Comparison of ENCODE assay signal across 8 cellular contexts in genomic region chr1:232952514-232953175, GRCh38. TPM values are rescaled to one million over a fixed set of nuclear protein-coding genes. Genes with fewer than 3 reads are reported as not detected.
A peak's percentile ranks its signal among the peaks of the same experiment; 100 is the strongest.
DNase-seq lines count a peak whose midpoint lies in the region; ATAC-seq and TF ChIP-seq lines count a peak whose summit lies in the region.

No MANE protein-coding gene starts in this region.

- H3K4me1 Mint-ChIP-seq in HFFc6 (ENCODE audit: low read depth), result peaks cover 45% of the 10 kb centered on the region
- peaks cover 37% of the 10 kb centered on the region for H3K4me1 Mint-ChIP-seq in T-helper 1 cell treated with Interleukin-12 subunit alpha and Interleukin-12 subunit beta and Interleukin-4 antibody, amounts not matched to agents 30 μg/mL and 1 μg/mL, for 36 hours (ENCODE audit: low read depth)
- H3K4me1 Mint-ChIP-seq in effector memory CD8-positive, alpha-beta T cell (ENCODE audit: low read depth in 2 of 2), result peaks cover 30 to 47% of the 10 kb centered on the region in 2 donors

- no peaks in the 10 kb centered on the region; the same call in 1 of the 2 replicates for H3K9me3 ChIP-seq in AG04450 (ENCODE audit: control insufficient read depth, insufficient read depth, low read length)
- no peaks in the 10 kb centered on the region; the same call in 1 of the 2 replicates for H3K9me3 ChIP-seq in Loucy (ENCODE audit: insufficient read depth, low read depth, low read length)

- H3K27ac ChIP-seq in AG04450 (ENCODE audit: low read depth, low read length), result no peak overlapping the region

- H3K36me3 ChIP-seq in Loucy (ENCODE audit: insufficient read depth, low read length), result peaks cover 6% of the 10 kb centered on the region

- H3K27ac Mint-ChIP-seq in HFFc6, result peak overlapping the region; percentile 54; the same call in 1 of the 2 replicates
- H3K27ac Mint-ChIP-seq in T-helper 1 cell treated with Interleukin-12 subunit alpha and Interleukin-12 subunit beta and Interleukin-4 antibody, amounts not matched to agents 30 μg/mL and 1 μg/mL, for 36 hours, result peak overlapping the region; percentile 53
- H3K27ac Mint-ChIP-seq in effector memory CD8-positive, alpha-beta T cell, result peak overlapping the region in 1 of 2 donors; percentile 9

- no peak for DNase-seq in AG04450 (ENCODE audit: low read depth, low spot score)
- peak; percentile 28 for DNase-seq in GM04504 (ENCODE audit: low read depth)
- DNase-seq in HFFc6, result peak; percentile 58
- peak; percentile 5 to 16 (median 6) for DNase-seq in effector memory CD8-positive, alpha-beta T cell
- DNase-seq in myocyte (ENCODE audit: low read depth), result peak; percentile 69
- DNase-seq in effector CD4-positive, alpha-beta T cell, result no peak

- TF ChIP-seq CTCF in AG04450 (IDR thresholded peaks at IDR 0.05; ENCODE audit: low read depth, low read length) (peak; percentile 72), HFFc6 (IDR thresholded peaks at IDR 0.05) (peak; percentile 78), Loucy (conservative IDR thresholded peaks at IDR 0.05; ENCODE audit: low read length) (peak; percentile 86)

- peaks cover 51% of the 10 kb centered on the region for H3K79me2 ChIP-seq in Loucy (ENCODE audit: insufficient read depth, low read length)

- H3K4me3 ChIP-seq in AG04450 (ENCODE audit: low read depth, low read length), result no peak overlapping the region
- H3K4me3 ChIP-seq in Loucy (ENCODE audit: low read length, poor library complexity, severe bottlenecking), result peak overlapping the region; percentile 78

- H3K36me3 Mint-ChIP-seq in HFFc6 (ENCODE audit: low read depth), result peaks cover 15% of the 10 kb centered on the region
- H3K36me3 Mint-ChIP-seq in T-helper 1 cell treated with Interleukin-12 subunit alpha and Interleukin-12 subunit beta and Interleukin-4 antibody, amounts not matched to agents 30 μg/mL and 1 μg/mL, for 36 hours (ENCODE audit: low read depth), result peaks cover 17% of the 10 kb centered on the region
- peaks cover 9% of the 10 kb centered on the region for H3K36me3 Mint-ChIP-seq in effector memory CD8-positive, alpha-beta T cell (ENCODE audit: insufficient read depth)

- no peak overlapping the region for H2AFZ ChIP-seq in Loucy (ENCODE audit: low read length)

- no peaks in the 10 kb centered on the region for H3K9me2 ChIP-seq in Loucy (replicated peaks; ENCODE audit: low read depth, low read length)

- H3K9me3 Mint-ChIP-seq in HFFc6, result no peaks in the 10 kb centered on the region
- peaks cover 2% of the 10 kb centered on the region for H3K9me3 Mint-ChIP-seq in T-helper 1 cell treated with Interleukin-12 subunit alpha and Interleukin-12 subunit beta and Interleukin-4 antibody, amounts not matched to agents 30 μg/mL and 1 μg/mL, for 36 hours
- H3K9me3 Mint-ChIP-seq in effector memory CD8-positive, alpha-beta T cell, result no peaks in the 10 kb centered on the region

- H3K27me3 Mint-ChIP-seq in HFFc6 (ENCODE audit: insufficient read depth), result no peaks in the 10 kb centered on the region; the same call in 1 of the 2 replicates
- no peaks in the 10 kb centered on the region for H3K27me3 Mint-ChIP-seq in T-helper 1 cell treated with Interleukin-12 subunit alpha and Interleukin-12 subunit beta and Interleukin-4 antibody, amounts not matched to agents 30 μg/mL and 1 μg/mL, for 36 hours (ENCODE audit: low read depth)
- H3K27me3 Mint-ChIP-seq in effector memory CD8-positive, alpha-beta T cell, result no peaks in the 10 kb centered on the region

- peak overlapping the region; percentile 22 for H3K4me3 Mint-ChIP-seq in HFFc6
- H3K4me3 Mint-ChIP-seq in T-helper 1 cell treated with Interleukin-12 subunit alpha and Interleukin-12 subunit beta and Interleukin-4 antibody, amounts not matched to agents 30 μg/mL and 1 μg/mL, for 36 hours, result peak overlapping the region; percentile 2
- peak overlapping the region; percentile 27 to 28 for H3K4me3 Mint-ChIP-seq in effector memory CD8-positive, alpha-beta T cell

- POLR2A ChIA-PET in AG04450 (lab: Yijun Ruan, JAX), result no interaction called here

- H3F3A ChIP-seq in Loucy (ENCODE audit: low read depth), result no peaks in the 10 kb centered on the region

- H3K4me2 ChIP-seq in Loucy (ENCODE audit: low read depth, low read length, poor library complexity, severe bottlenecking), result peak overlapping the region; percentile 93

- H3K27me3 ChIP-seq in AG04450 (ENCODE audit: control insufficient read depth, insufficient read depth, low read length) (no peaks in the 10 kb centered on the region), Loucy (ENCODE audit: insufficient read depth, low read length, poor library complexity, severe bottlenecking) (no peaks in the 10 kb centered on the region)

- H3K9ac ChIP-seq in Loucy (ENCODE audit: low read depth, low read length, poor library complexity, severe bottlenecking), result peak overlapping the region; percentile 90

- no peak for ATAC-seq in effector memory CD8-positive, alpha-beta T cell (replicated peaks)

- peaks cover 3% of the 10 kb centered on the region for H4K20me1 ChIP-seq in Loucy (ENCODE audit: insufficient read depth, low read length, poor library complexity, severe bottlenecking)

- H3K4me1 ChIP-seq in Loucy (ENCODE audit: insufficient read depth, low read length, poor library complexity, severe bottlenecking), result peaks cover 51% of the 10 kb centered on the region

- CTCF ChIA-PET in AG04450 (lab: Charles Lee), result interaction anchor here (0.7 to 1.3 kb wide), 9 partner anchors 9 to 286 kb away, joined by 3 to 5 read pairs (median 3); no protein-coding TSS in a partner anchor

RNA-seq across cellular contexts. Expression of gene NTPCR, which starts 2.2 kb away (rescaled TPM):
- polyA plus RNA-seq in AG04450 (2011; rRNA removed), result 46.2 and 59.0 TPM in 2 replicates
- 20.9 and 22.4 TPM in 2 replicates for polyA minus RNA-seq in AG04450 (2011; rRNA and poly(A)+ RNA removed)
- total RNA-seq in HFFc6 (2021; fragmentation: NEBNext Ultra II Directional; extraction: Animal tissue kit (Norgen Biotek cat#: 25700)), result 10 to 100 TPM; 25.5 to 31.8 (median 28.2) TPM
- 30.2 and 38.6 TPM in 2 replicates for total RNA-seq in myocyte
- polyA plus RNA-seq in myocyte (2012), result 68.3 TPM

Comparison
In these comparisons a context has a peak if more than half of its experiments do, and no peak if none do; other contexts are left out.
1. DNase-seq: peak in GM04504 (single experiment), HFFc6 (single experiment), effector memory CD8-positive, alpha-beta T cell (3 of 3) and myocyte (single experiment); none in AG04450 (single experiment) and effector CD4-positive, alpha-beta T cell (single experiment).
2. Peak in every context shown above with its lines, with median percentiles within 50 percentile points of each other: CTCF ChIP-seq and H3K4me3 Mint-ChIP-seq.